ENCODE assay signal across 1 cellular context in the genomic region with DNA sequence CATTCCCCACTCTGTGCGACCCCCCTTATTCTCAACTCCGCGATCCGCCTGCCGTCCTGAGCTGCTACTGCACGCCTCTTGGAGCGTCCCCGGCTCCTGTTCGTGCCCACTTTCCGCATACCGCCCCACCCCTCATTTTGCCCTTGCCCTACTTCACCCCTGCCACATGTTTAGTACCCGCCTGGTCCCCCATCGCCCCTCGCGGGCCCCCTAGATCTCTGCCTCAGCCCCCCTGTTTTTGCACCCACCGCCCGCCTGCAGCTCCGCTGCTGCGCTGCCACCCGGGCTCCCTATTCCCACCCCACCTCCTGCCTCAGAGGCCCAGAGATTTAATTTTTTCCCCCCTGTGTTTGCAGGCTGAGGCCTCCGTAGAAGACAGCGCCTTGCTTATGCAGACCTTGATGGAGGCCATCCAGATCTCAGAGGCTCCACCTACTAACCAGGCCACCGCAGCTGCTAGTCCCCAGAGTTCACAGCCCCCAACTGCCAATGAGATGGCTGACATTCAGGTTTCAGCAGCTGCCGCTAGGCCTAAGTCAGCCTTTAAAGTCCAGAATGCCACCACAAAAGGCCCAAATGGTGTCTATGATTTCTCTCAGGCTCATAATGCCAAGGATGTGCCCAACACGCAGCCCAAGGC.
TF ChIP-seq lines count a peak whose summit lies in the region.

No MANE protein-coding gene starts in this region.

TF ChIP-seq in GM23338, 12 proteins besides CTCF, POLR2A, EP300 and RAD21 (continued from another document):
- TF ChIP-seq, protein P1, sequence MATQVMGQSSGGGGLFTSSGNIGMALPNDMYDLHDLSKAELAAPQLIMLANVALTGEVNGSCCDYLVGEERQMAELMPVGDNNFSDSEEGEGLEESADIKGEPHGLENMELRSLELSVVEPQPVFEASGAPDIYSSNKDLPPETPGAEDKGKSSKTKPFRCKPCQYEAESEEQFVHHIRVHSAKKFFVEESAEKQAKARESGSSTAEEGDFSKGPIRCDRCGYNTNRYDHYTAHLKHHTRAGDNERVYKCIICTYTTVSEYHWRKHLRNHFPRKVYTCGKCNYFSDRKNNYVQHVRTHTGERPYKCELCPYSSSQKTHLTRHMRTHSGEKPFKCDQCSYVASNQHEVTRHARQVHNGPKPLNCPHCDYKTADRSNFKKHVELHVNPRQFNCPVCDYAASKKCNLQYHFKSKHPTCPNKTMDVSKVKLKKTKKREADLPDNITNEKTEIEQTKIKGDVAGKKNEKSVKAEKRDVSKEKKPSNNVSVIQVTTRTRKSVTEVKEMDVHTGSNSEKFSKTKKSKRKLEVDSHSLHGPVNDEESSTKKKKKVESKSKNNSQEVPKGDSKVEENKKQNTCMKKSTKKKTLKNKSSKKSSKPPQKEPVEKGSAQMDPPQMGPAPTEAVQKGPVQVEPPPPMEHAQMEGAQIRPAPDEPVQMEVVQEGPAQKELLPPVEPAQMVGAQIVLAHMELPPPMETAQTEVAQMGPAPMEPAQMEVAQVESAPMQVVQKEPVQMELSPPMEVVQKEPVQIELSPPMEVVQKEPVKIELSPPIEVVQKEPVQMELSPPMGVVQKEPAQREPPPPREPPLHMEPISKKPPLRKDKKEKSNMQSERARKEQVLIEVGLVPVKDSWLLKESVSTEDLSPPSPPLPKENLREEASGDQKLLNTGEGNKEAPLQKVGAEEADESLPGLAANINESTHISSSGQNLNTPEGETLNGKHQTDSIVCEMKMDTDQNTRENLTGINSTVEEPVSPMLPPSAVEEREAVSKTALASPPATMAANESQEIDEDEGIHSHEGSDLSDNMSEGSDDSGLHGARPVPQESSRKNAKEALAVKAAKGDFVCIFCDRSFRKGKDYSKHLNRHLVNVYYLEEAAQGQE (IDR thresholded peaks at IDR 0.05; ENCODE audit: unreplicated experiment): no peak
- TF ChIP-seq ZNF331 (CRISPR knock-in tag; IDR thresholded peaks at IDR 0.05; ENCODE audit: low read depth) (no peak), EZH2phosphoT487 (IDR thresholded peaks at IDR 0.05; ENCODE audit: unreplicated experiment) (no peak), ZNF114 (CRISPR knock-in tag; IDR thresholded peaks at IDR 0.05) (no peak)
